In genomic region chr9:106835840-106836239, GRCh38 we compare ENCODE assay signal across 9 cellular contexts. TPM values are rescaled to one million over a fixed set of nuclear protein-coding genes. Genes with fewer than 3 reads are reported as not detected.
"Had no signal": no experiment of that assay in that cellular context is flagged by ENCODE, and none has a peak within 500 bp of the region (broad histone marks: within the 10 kb centered on the region; RNA-seq: fewer than 3 reads in every experiment).

No MANE protein-coding gene starts in this region.

- H2AFZ ChIP-seq: GM23248 had no signal

- H3K27ac ChIP-seq: GM23248, HL-60 had no signal

- H3K4me3 ChIP-seq: GM23248, HAP-1 had no signal

- H3K36me3 ChIP-seq: HAP-1 had no signal

- H3K4me1 ChIP-seq: HAP-1 had no signal

- ATAC-seq: HCT116 had no signal

- H3K9ac ChIP-seq: GM23248 had no signal

- DNase-seq: GM23248, GOT3, H7, HFFc6, KG1 had no signal

RNA-seq across cellular contexts. Expression of gene ZNF462, which starts 27.1 kb away (rescaled TPM):
- polyA plus RNA-seq: IgD-negative memory B cell had no signal
